Comparison of ENCODE assay signal across 8 cellular contexts in genomic region chr12:93377543-93378372, GRCh38. TPM values are rescaled to one million over a fixed set of nuclear protein-coding genes. Genes with fewer than 3 reads are reported as not detected.
A peak's percentile ranks its signal among the peaks of the same experiment; 100 is the strongest.
DNase-seq lines count a peak whose midpoint lies in the region; ATAC-seq and TF ChIP-seq lines count a peak whose summit lies in the region.
"Not testable (repeated sequence)": the region's sequence is repeated elsewhere in the genome, so short reads cannot be mapped to it uniquely, and the experiment has no call there.

NUDT4 (plus strand) TSS chr12:93377925; CDS start chr12:93378323, 398 bp downstream.

- WGBS in lower leg skin, 2 donors = 0 to 1% methylated on average over 18 to 30 of the region's 89 CpGs

- DNase-seq in CD1c-positive myeloid dendritic cell (ENCODE audit: extremely low spot score) (peak; percentile 97), HK-2 (ENCODE audit: unreplicated experiment) (peak; percentile 98), NCI-H82 treated with DMSO at 0.1 percent for 48 hours (lab: John Stamatoyannopoulos, UW; ENCODE audit: unreplicated experiment) (peak; percentile 72), dermis microvascular lymphatic vessel endothelial cell (ENCODE audit: low read depth in 2 of 2) (peak; percentile 85 to 95), lower leg skin (ENCODE audit: low spot score in 2 of 2) (peak; percentile 96 to 99)
- peak; percentile 97 for DNase-seq in activated CD4-positive, alpha-beta T cell treated with anti-CD3 and anti-CD28 coated beads, Interleukin-2, amount 50 U/mL, for 48 hours
- DNase-seq in stimulated activated CD4-positive, alpha-beta T cell treated with anti-CD3 and anti-CD28 coated beads, Interleukin-4, amount 100 ng/mL, for 4 hours = peak; percentile 97 to 99

- ATAC-seq in GM19452 (IDR thresholded peaks at IDR 0.05; ENCODE audit: unreplicated experiment) = peak; percentile 69

- peak in 1 of 2 donors; percentile 71 for TF ChIP-seq POLR2A in lower leg skin (IDR thresholded peaks at IDR 0.05)

- peak within 1 kb of the TSS; percentile 80 for H3K4me3 ChIP-seq in lower leg skin (ENCODE audit: low read depth, poor library complexity, severe bottlenecking)

- intact Hi-C loops in lower leg skin (cut with DNase I; ENCODE audit: low total_unique reads) = not testable (repeated sequence)

- TF ChIP-seq CTCF in lower leg skin (IDR thresholded peaks at IDR 0.05) = not testable (repeated sequence)

RNA-seq across cellular contexts. Expression of gene NUDT4, which starts in this region (rescaled TPM):
- total RNA-seq in dermis microvascular lymphatic vessel endothelial cell (77.5 and 118 TPM in 2 replicates), lower leg skin (10 to 100 TPM; 24.7 to 62.8 (median 34.2) TPM)

Comparison
In these comparisons a context has a peak if more than half of its experiments do, and no peak if none do; other contexts are left out.
1. Peak in every context shown above with its lines: DNase-seq, ATAC-seq and H3K4me3 ChIP-seq.